Comparison of ENCODE assay signal across 17 cellular contexts in the genomic region with DNA sequence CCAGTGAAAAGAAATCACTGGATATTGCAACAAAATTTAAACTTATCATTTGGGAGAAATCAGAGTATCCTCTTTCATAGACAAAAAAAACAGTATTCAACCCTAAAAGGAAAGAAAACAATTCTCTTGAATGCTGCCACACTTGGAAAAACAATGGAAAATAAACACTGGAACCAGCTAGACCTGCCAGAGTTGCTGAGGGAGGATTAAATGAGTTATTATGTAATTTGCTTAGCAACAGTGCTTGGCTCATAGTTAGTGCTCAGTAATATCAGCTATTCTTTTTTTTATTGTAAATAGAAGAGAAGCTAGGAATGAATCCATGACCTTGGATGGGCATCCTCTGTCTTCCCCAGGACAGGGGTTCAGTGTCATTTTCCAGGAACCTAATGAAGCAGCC.
"Had no signal": no experiment of that assay in that cellular context is flagged by ENCODE, and none has a peak within 500 bp of the region (broad histone marks: within the 10 kb centered on the region; RNA-seq: fewer than 3 reads in every experiment).

No MANE protein-coding gene starts in this region.

- H3K9me3 ChIP-seq: adrenal gland, mucosa of descending colon, sigmoid colon, thoracic aorta had no signal

- H3K27ac Mint-ChIP-seq: activated naive CD4-positive, alpha-beta T cell treated with anti-CD3 and anti-CD28 coated beads, Interleukin-2, amount 10 ng/mL, durations not matched to agents 7 days and 5 days; activated T-helper 17 cell treated with anti-CD3 and anti-CD28 coated beads, Interleukin-2, amount 50 U/mL, for 72 hours; dendritic cell treated with granulocyte-macrophage colony-stimulating factor and Interleukin-4, amounts not matched to agents 40 ng/mL and 50 ng/mL, for 4 days; endodermal cell; naive thymus-derived CD8-positive, alpha-beta T cell; progenitor cell of endocrine pancreas had no signal

- H3K27me3 ChIP-seq: adrenal gland, sigmoid colon had no signal

- H3K4me3 Mint-ChIP-seq: activated naive CD4-positive, alpha-beta T cell treated with anti-CD3 and anti-CD28 coated beads, Interleukin-2, amount 10 ng/mL, durations not matched to agents 7 days and 5 days; activated T-helper 17 cell treated with anti-CD3 and anti-CD28 coated beads, Interleukin-2, amount 50 U/mL, for 72 hours; dendritic cell treated with granulocyte-macrophage colony-stimulating factor and Interleukin-4, amounts not matched to agents 40 ng/mL and 50 ng/mL, for 4 days; endodermal cell had no signal

- H3K36me3 ChIP-seq: adrenal gland, sigmoid colon, thoracic aorta had no signal

- H3K9me3 Mint-ChIP-seq: activated naive CD4-positive, alpha-beta T cell treated with anti-CD3 and anti-CD28 coated beads, Interleukin-2, amount 10 ng/mL, durations not matched to agents 7 days and 5 days; activated T-helper 17 cell treated with anti-CD3 and anti-CD28 coated beads, Interleukin-2, amount 50 U/mL, for 72 hours; dendritic cell treated with granulocyte-macrophage colony-stimulating factor and Interleukin-4, amounts not matched to agents 40 ng/mL and 50 ng/mL, for 4 days; endodermal cell had no signal

- DNase-seq: activated CD4-positive, alpha-beta T cell treated with anti-CD3 and anti-CD28 coated beads, Interleukin-2, amount 50 U/mL, for 1 hour; activated naive CD4-positive, alpha-beta T cell treated with anti-CD3 and anti-CD28 coated beads, Interleukin-2, amount 10 ng/mL, durations not matched to agents 7 days and 5 days; activated T-cell treated with anti-CD3 and anti-CD28 coated beads for 4 hours; mucosa of descending colon; naive thymus-derived CD8-positive, alpha-beta T cell; sigmoid colon; stimulated activated CD4-positive, alpha-beta T cell treated with anti-CD3 and anti-CD28 coated beads, Interleukin-2, amount 100 ng/mL, for 48 hours; stimulated activated naive CD4-positive, alpha-beta T cell treated with Interleukin-2 at 50 U/mL for 16 hours had no signal

- H3K4me3 ChIP-seq: adrenal gland, mucosa of descending colon, sigmoid colon, thoracic aorta had no signal

- ATAC-seq: left lobe of liver; mucosa of descending colon; naive thymus-derived CD8-positive, alpha-beta T cell had no signal

- H3K36me3 Mint-ChIP-seq: brain; naive thymus-derived CD8-positive, alpha-beta T cell had no signal

- H3K27ac ChIP-seq: adrenal gland, foreskin keratinocyte had no signal
